ENCODE assay signal across 13 cellular contexts in genomic region chr1:210754931-210755670, GRCh38.
DNase-seq lines count a peak whose midpoint lies in the region; ATAC-seq, FAIRE-seq and TF ChIP-seq lines count a peak whose summit lies in the region.
"Had no signal": no experiment of that assay in that cellular context is flagged by ENCODE, and none has a peak within 500 bp of the region (broad histone marks: within the 10 kb centered on the region; RNA-seq: fewer than 3 reads in every experiment).

No MANE protein-coding gene starts in this region.

- no peaks in the 10 kb centered on the region for H3K36me3 Mint-ChIP-seq in Calu3 (ENCODE audit: insufficient read depth, unreplicated experiment)
- H3K36me3 Mint-ChIP-seq in stimulated activated memory B cell treated with anti-CD40 and anti-IgM and Interleukin-4, amounts not matched to agents 10 μg/mL and 1 μg/mL and 100 μg/mL, for 72 hours: no peaks in the 10 kb centered on the region

- no peaks in the 10 kb centered on the region for H4K20me1 ChIP-seq in hepatocyte (ENCODE audit: insufficient read depth, poor library complexity, severe bottlenecking)

- H3K27me3 Mint-ChIP-seq in Calu3 (ENCODE audit: unreplicated experiment): peaks cover 43% of the 10 kb centered on the region
- H3K27me3 Mint-ChIP-seq in stimulated activated memory B cell treated with anti-CD40 and anti-IgM and Interleukin-4, amounts not matched to agents 10 μg/mL and 1 μg/mL and 100 μg/mL, for 72 hours: no peaks in the 10 kb centered on the region

- H3K27ac Mint-ChIP-seq in Calu3 (ENCODE audit: unreplicated experiment): no peak overlapping the region
- H3K27ac Mint-ChIP-seq in stimulated activated memory B cell treated with anti-CD40 and anti-IgM and Interleukin-4, amounts not matched to agents 10 μg/mL and 1 μg/mL and 100 μg/mL, for 72 hours: no peak overlapping the region

- no peak overlapping the region for H3K4me2 ChIP-seq in hepatocyte

- peaks cover 3% of the 10 kb centered on the region for H3K9me3 Mint-ChIP-seq in Calu3 (ENCODE audit: low read depth, unreplicated experiment)
- H3K9me3 Mint-ChIP-seq in stimulated activated memory B cell treated with anti-CD40 and anti-IgM and Interleukin-4, amounts not matched to agents 10 μg/mL and 1 μg/mL and 100 μg/mL, for 72 hours: no peaks in the 10 kb centered on the region

- H3K4me1 Mint-ChIP-seq in Calu3 (ENCODE audit: low read depth, unreplicated experiment): no peaks in the 10 kb centered on the region
- H3K4me1 Mint-ChIP-seq in stimulated activated memory B cell treated with anti-CD40 and anti-IgM and Interleukin-4, amounts not matched to agents 10 μg/mL and 1 μg/mL and 100 μg/mL, for 72 hours: no peaks in the 10 kb centered on the region

- H3K79me2 ChIP-seq in hepatocyte: no peaks in the 10 kb centered on the region

- H3K27me3 ChIP-seq in hepatocyte: peaks cover 5% of the 10 kb centered on the region
- H3K27me3 ChIP-seq: sigmoid colon had no signal

- no peak overlapping the region for H2AFZ ChIP-seq in hepatocyte

- TF ChIP-seq CTCF in D721Med (IDR thresholded peaks at IDR 0.05; ENCODE audit: insufficient read depth, missing control alignments) (no peak), hepatocyte (IDR thresholded peaks at IDR 0.05; ENCODE audit: poor library complexity) (no peak), Calu3 (IDR thresholded peaks at IDR 0.05; ENCODE audit: unreplicated experiment) (no peak)

- WGBS in hepatocyte (ENCODE audit: low lambda C conversion rate, missing lambda C conversion rate): 50% methylated on average over 8 of the region's 8 CpGs

- no peaks in the 10 kb centered on the region for H3K36me3 ChIP-seq in hepatocyte (replicated peaks; ENCODE audit: insufficient read depth, low read depth)
- H3K36me3 ChIP-seq: heart right ventricle, sigmoid colon had no signal

- CTCF ChIA-PET in Calu3 (lab: Charles Lee): interaction anchor here (0.7 kb wide), 1 partner anchor 80 kb away, joined by 4 read pairs; no protein-coding TSS in a partner anchor

- no TSS peak for BruUV-seq in Calu3 (replicated peaks; lab: Mats Ljungman, UMichigan)

- intact Hi-C loops in Calu3 (cut with micrococcal nuclease; ENCODE audit: unreplicated experiment): no loop called here
- intact Hi-C loops in posterior vena cava (cut with DNase I): no loop called here

- FAIRE-seq in D721Med (lab: Jason Lieb, UNC): peak; percentile 58

- DNase-seq in D721Med (ENCODE audit: insufficient read length, low spot score): no peak
- DNase-seq in NCI-H2029 (lab: John Stamatoyannopoulos, UW): peak; percentile 79
- peak; percentile 13 for DNase-seq in RPMI8226
- peak; percentile 56 for DNase-seq in hepatocyte (ENCODE audit: low spot score)
- DNase-seq in Calu3: no peak
- DNase-seq in posterior vena cava (ENCODE audit: low spot score): no peak
- DNase-seq: activated CD4-positive, alpha-beta T cell treated with anti-CD3 and anti-CD28 coated beads for 1 hour; activated effector memory CD4-positive, alpha-beta T cell treated with Interleukin-2 at 50 U/mL for 16 hours; heart right ventricle; sigmoid colon had no signal

- no peaks in the 10 kb centered on the region for H3K9me3 ChIP-seq in hepatocyte (ENCODE audit: low read depth)

- H3K4me1 ChIP-seq in hepatocyte (ENCODE audit: insufficient read depth): no peaks in the 10 kb centered on the region
- H3K4me1 ChIP-seq: heart right ventricle, sigmoid colon had no signal

- no peak for ATAC-seq in GM21515 (IDR thresholded peaks at IDR 0.05; ENCODE audit: unreplicated experiment)
- ATAC-seq in stimulated activated memory B cell treated with anti-CD40 and anti-IgM and Interleukin-4, amounts not matched to agents 10 μg/mL and 1 μg/mL and 100 μg/mL, for 72 hours: no peak
- ATAC-seq: heart right ventricle, Panc1 had no signal

- H3K4me3 Mint-ChIP-seq in Calu3 (ENCODE audit: low read depth, unreplicated experiment): no peak overlapping the region
- no peak overlapping the region for H3K4me3 Mint-ChIP-seq in stimulated activated memory B cell treated with anti-CD40 and anti-IgM and Interleukin-4, amounts not matched to agents 10 μg/mL and 1 μg/mL and 100 μg/mL, for 72 hours

- no peak overlapping the region for H3K4me3 ChIP-seq in hepatocyte
- H3K4me3 ChIP-seq: heart right ventricle, sigmoid colon had no signal

- no peak overlapping the region for H3K27ac ChIP-seq in hepatocyte
- H3K27ac ChIP-seq: heart right ventricle, sigmoid colon had no signal

- no peaks in the 10 kb centered on the region for H3K9me2 ChIP-seq in hepatocyte (replicated peaks; ENCODE audit: insufficient read depth)

Comparison
In these comparisons a context has a peak if more than half of its experiments do, and no peak if none do; other contexts are left out.
1. DNase-seq: peak in NCI-H2029 (single experiment), RPMI8226 (single experiment) and hepatocyte (single experiment); none in D721Med (single experiment), Calu3 (single experiment) and posterior vena cava (single experiment).